ENCODE assay signal across 20 cellular contexts in genomic region chr13:75841905-75842304, GRCh38.
DNase-seq lines count a peak whose midpoint lies in the region; ATAC-seq, FAIRE-seq and TF ChIP-seq lines count a peak whose summit lies in the region.
"Had no signal": no experiment of that assay in that cellular context is flagged by ENCODE, and none has a peak within 500 bp of the region (broad histone marks: within the 10 kb centered on the region; RNA-seq: fewer than 3 reads in every experiment).

No MANE protein-coding gene starts in this region.

- peak overlapping the region; percentile 38 for H3K27ac Mint-ChIP-seq in activated CD4-positive, alpha-beta T cell treated with anti-CD3 and anti-CD28 coated beads, Interleukin-2, amount 10 ng/mL, durations not matched to agents 7 days and 5 days
- peak overlapping the region; percentile 12 for H3K27ac Mint-ChIP-seq in activated naive CD8-positive, alpha-beta T cell treated with anti-CD3 and anti-CD28 coated beads for 36 hours
- H3K27ac Mint-ChIP-seq in osteocyte (ENCODE audit: unreplicated experiment) = peak overlapping the region; percentile 25
- no peak overlapping the region for H3K27ac Mint-ChIP-seq in activated T-cell treated with anti-CD3 and anti-CD28 coated beads, Interleukin-2, amount 50 U/mL, for 24 hours
- H3K27ac Mint-ChIP-seq: B cell had no signal

- H3K27me3 Mint-ChIP-seq in activated CD4-positive, alpha-beta T cell treated with anti-CD3 and anti-CD28 coated beads, Interleukin-2, amount 10 ng/mL, durations not matched to agents 7 days and 5 days = no peaks in the 10 kb centered on the region
- H3K27me3 Mint-ChIP-seq in activated naive CD8-positive, alpha-beta T cell treated with anti-CD3 and anti-CD28 coated beads for 36 hours = no peaks in the 10 kb centered on the region
- H3K27me3 Mint-ChIP-seq in osteocyte (ENCODE audit: unreplicated experiment) = no peaks in the 10 kb centered on the region
- no peaks in the 10 kb centered on the region for H3K27me3 Mint-ChIP-seq in activated T-cell treated with anti-CD3 and anti-CD28 coated beads, Interleukin-2, amount 50 U/mL, for 24 hours
- H3K27me3 Mint-ChIP-seq: B cell had no signal

- FAIRE-seq in H54 (lab: Jason Lieb, UNC) = peak; percentile 23
- FAIRE-seq: GM12878, H1, K562 had no signal

- DNase-seq in activated CD4-positive, alpha-beta T cell treated with anti-CD3 and anti-CD28 coated beads, Interleukin-2, amount 10 ng/mL, durations not matched to agents 7 days and 5 days = no peak
- no peak for DNase-seq in activated CD4-positive, alpha-beta T cell treated with anti-CD3 and anti-CD28 coated beads, Interleukin-2, amount 50 U/mL, for 48 hours
- DNase-seq in H54 (ENCODE audit: insufficient read length, low spot score) = no peak
- no peak for DNase-seq in activated naive CD8-positive, alpha-beta T cell treated with anti-CD3 and anti-CD28 coated beads for 36 hours
- no peak for DNase-seq in osteocyte (ENCODE audit: extremely low spot score, unreplicated experiment)
- no peak for DNase-seq in activated T-cell treated with anti-CD3 and anti-CD28 coated beads, Interleukin-2, amount 50 U/mL, for 24 hours
- DNase-seq in NCI-H2196 (lab: John Stamatoyannopoulos, UW; ENCODE audit: unreplicated experiment) = no peak
- DNase-seq: 8988T, EL, NCI-H1105 treated with DMSO at 0.1 percent for 48 hours, NCI-H1694, NCI-H2227 treated with DMSO at 0.1 percent for 48 hours, NCI-H510A treated with DMSO at 0.1 percent for 48 hours, NCI-H774, SHP77 had no signal

- peaks cover 14% of the 10 kb centered on the region for H3K9me3 Mint-ChIP-seq in activated CD4-positive, alpha-beta T cell treated with anti-CD3 and anti-CD28 coated beads, Interleukin-2, amount 10 ng/mL, durations not matched to agents 7 days and 5 days
- H3K9me3 Mint-ChIP-seq in activated naive CD8-positive, alpha-beta T cell treated with anti-CD3 and anti-CD28 coated beads for 36 hours = peaks cover 4% of the 10 kb centered on the region
- H3K9me3 Mint-ChIP-seq in osteocyte (ENCODE audit: unreplicated experiment) = peaks cover 8% of the 10 kb centered on the region
- peaks cover 5% of the 10 kb centered on the region for H3K9me3 Mint-ChIP-seq in activated T-cell treated with anti-CD3 and anti-CD28 coated beads, Interleukin-2, amount 50 U/mL, for 24 hours

- TF ChIP-seq CTCF in osteocyte (IDR thresholded peaks at IDR 0.05) = no peak

- H3K4me1 Mint-ChIP-seq in activated CD4-positive, alpha-beta T cell treated with anti-CD3 and anti-CD28 coated beads, Interleukin-2, amount 10 ng/mL, durations not matched to agents 7 days and 5 days = peaks cover 17% of the 10 kb centered on the region
- peaks cover 18% of the 10 kb centered on the region for H3K4me1 Mint-ChIP-seq in activated naive CD8-positive, alpha-beta T cell treated with anti-CD3 and anti-CD28 coated beads for 36 hours
- no peaks in the 10 kb centered on the region for H3K4me1 Mint-ChIP-seq in osteocyte (ENCODE audit: unreplicated experiment)
- H3K4me1 Mint-ChIP-seq in activated T-cell treated with anti-CD3 and anti-CD28 coated beads, Interleukin-2, amount 50 U/mL, for 24 hours (ENCODE audit: low read depth) = peaks cover 9% of the 10 kb centered on the region
- H3K4me1 Mint-ChIP-seq: B cell had no signal

- H3K36me3 Mint-ChIP-seq in activated CD4-positive, alpha-beta T cell treated with anti-CD3 and anti-CD28 coated beads, Interleukin-2, amount 10 ng/mL, durations not matched to agents 7 days and 5 days (ENCODE audit: low read depth) = peaks cover 34% of the 10 kb centered on the region
- H3K36me3 Mint-ChIP-seq in activated naive CD8-positive, alpha-beta T cell treated with anti-CD3 and anti-CD28 coated beads for 36 hours = peaks cover 32% of the 10 kb centered on the region
- peaks cover 59% of the 10 kb centered on the region for H3K36me3 Mint-ChIP-seq in osteocyte (ENCODE audit: unreplicated experiment)
- H3K36me3 Mint-ChIP-seq in activated T-cell treated with anti-CD3 and anti-CD28 coated beads, Interleukin-2, amount 50 U/mL, for 24 hours (ENCODE audit: low read depth) = peaks cover 49% of the 10 kb centered on the region

- POLR2A ChIA-PET in activated CD4-positive, alpha-beta T cell treated with anti-CD3 and anti-CD28 coated beads, Interleukin-2, amount 10 ng/mL, durations not matched to agents 7 days and 5 days (lab: Charles Lee) = no interaction called here

- TF ChIP-seq POLR2A in H54 (IDR thresholded peaks at IDR 0.05; ENCODE audit: low read depth, low read length) = no peak

- CTCF ChIA-PET in activated CD4-positive, alpha-beta T cell treated with anti-CD3 and anti-CD28 coated beads, Interleukin-2, amount 10 ng/mL, durations not matched to agents 7 days and 5 days (lab: Charles Lee) = no interaction called here

- no peak overlapping the region for H3K4me3 Mint-ChIP-seq in activated CD4-positive, alpha-beta T cell treated with anti-CD3 and anti-CD28 coated beads, Interleukin-2, amount 10 ng/mL, durations not matched to agents 7 days and 5 days
- no peak overlapping the region for H3K4me3 Mint-ChIP-seq in activated naive CD8-positive, alpha-beta T cell treated with anti-CD3 and anti-CD28 coated beads for 36 hours
- H3K4me3 Mint-ChIP-seq in osteocyte (ENCODE audit: unreplicated experiment) = no peak overlapping the region
- H3K4me3 Mint-ChIP-seq in activated T-cell treated with anti-CD3 and anti-CD28 coated beads, Interleukin-2, amount 50 U/mL, for 24 hours = no peak overlapping the region
- H3K4me3 Mint-ChIP-seq: B cell had no signal

- ATAC-seq in GM21390 (IDR thresholded peaks at IDR 0.05; ENCODE audit: unreplicated experiment) = no peak
- ATAC-seq: GM12878, K562 had no signal
